Comparison of ENCODE assay signal across 1 cellular context in the genomic region with DNA sequence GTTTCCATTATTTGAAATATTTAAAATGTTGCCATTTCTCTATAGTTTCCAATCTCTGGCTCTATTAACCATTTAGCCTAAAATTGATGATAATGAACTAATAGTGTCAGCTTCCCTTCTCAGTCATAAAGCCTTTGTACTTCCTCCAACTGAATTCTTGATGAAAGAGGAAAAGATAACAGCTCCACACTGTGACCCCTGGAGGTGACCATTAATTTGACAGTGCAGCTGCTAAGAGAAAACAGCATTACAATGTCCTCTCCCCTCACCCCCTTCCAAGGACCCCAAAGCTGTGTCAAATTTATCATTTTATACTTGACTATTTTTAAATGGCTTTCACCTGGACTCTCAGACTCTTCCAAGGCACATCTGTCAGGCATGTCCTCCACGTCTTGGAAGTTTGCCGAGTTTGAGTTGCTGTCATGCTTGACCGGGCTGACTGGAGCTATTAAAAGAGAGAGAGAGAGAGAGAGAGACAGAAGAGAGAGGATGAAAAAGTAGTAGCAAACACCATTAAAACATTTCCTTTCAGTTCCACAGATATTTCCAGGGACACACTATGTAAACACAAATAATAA.
TF ChIP-seq lines count a peak whose summit lies in the region.

No MANE protein-coding gene starts in this region.

TF ChIP-seq in GM23338, 12 proteins besides CTCF, POLR2A, EP300 and RAD21 (continued from another document):
- TF ChIP-seq, protein P1, sequence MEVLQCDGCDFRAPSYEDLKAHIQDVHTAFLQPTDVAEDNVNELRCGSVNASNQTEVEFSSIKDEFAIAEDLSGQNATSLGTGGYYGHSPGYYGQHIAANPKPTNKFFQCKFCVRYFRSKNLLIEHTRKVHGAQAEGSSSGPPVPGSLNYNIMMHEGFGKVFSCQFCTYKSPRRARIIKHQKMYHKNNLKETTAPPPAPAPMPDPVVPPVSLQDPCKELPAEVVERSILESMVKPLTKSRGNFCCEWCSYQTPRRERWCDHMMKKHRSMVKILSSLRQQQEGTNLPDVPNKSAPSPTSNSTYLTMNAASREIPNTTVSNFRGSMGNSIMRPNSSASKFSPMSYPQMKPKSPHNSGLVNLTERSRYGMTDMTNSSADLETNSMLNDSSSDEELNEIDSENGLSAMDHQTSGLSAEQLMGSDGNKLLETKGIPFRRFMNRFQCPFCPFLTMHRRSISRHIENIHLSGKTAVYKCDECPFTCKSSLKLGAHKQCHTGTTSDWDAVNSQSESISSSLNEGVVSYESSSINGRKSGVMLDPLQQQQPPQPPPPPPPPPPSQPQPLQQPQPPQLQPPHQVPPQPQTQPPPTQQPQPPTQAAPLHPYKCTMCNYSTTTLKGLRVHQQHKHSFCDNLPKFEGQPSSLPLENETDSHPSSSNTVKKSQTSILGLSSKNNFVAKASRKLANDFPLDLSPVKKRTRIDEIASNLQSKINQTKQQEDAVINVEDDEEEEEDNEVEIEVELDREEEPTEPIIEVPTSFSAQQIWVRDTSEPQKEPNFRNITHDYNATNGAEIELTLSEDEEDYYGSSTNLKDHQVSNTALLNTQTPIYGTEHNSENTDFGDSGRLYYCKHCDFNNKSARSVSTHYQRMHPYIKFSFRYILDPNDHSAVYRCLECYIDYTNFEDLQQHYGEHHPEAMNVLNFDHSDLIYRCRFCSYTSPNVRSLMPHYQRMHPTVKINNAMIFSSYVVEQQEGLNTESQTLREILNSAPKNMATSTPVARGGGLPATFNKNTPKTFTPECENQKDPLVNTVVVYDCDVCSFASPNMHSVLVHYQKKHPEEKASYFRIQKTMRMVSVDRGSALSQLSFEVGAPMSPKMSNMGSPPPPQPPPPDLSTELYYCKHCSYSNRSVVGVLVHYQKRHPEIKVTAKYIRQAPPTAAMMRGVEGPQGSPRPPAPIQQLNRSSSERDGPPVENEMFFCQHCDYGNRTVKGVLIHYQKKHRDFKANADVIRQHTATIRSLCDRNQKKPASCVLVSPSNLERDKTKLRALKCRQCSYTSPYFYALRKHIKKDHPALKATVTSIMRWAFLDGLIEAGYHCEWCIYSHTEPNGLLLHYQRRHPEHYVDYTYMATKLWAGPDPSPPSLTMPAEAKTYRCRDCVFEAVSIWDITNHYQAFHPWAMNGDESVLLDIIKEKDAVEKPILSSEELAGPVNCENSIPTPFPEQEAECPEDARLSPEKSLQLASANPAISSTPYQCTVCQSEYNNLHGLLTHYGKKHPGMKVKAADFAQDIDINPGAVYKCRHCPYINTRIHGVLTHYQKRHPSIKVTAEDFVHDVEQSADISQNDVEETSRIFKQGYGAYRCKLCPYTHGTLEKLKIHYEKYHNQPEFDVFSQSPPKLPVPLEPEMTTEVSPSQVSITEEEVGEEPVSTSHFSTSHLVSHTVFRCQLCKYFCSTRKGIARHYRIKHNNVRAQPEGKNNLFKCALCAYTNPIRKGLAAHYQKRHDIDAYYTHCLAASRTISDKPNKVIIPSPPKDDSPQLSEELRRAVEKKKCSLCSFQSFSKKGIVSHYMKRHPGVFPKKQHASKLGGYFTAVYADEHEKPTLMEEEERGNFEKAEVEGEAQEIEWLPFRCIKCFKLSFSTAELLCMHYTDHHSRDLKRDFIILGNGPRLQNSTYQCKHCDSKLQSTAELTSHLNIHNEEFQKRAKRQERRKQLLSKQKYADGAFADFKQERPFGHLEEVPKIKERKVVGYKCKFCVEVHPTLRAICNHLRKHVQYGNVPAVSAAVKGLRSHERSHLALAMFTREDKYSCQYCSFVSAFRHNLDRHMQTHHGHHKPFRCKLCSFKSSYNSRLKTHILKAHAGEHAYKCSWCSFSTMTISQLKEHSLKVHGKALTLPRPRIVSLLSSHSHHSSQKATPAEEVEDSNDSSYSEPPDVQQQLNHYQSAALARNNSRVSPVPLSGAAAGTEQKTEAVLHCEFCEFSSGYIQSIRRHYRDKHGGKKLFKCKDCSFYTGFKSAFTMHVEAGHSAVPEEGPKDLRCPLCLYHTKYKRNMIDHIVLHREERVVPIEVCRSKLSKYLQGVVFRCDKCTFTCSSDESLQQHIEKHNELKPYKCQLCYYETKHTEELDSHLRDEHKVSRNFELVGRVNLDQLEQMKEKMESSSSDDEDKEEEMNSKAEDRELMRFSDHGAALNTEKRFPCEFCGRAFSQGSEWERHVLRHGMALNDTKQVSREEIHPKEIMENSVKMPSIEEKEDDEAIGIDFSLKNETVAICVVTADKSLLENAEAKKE (CRISPR knock-in tag; IDR thresholded peaks at IDR 0.05): no peak
